ENCODE assay signal across 9 cellular contexts in the genomic region with DNA sequence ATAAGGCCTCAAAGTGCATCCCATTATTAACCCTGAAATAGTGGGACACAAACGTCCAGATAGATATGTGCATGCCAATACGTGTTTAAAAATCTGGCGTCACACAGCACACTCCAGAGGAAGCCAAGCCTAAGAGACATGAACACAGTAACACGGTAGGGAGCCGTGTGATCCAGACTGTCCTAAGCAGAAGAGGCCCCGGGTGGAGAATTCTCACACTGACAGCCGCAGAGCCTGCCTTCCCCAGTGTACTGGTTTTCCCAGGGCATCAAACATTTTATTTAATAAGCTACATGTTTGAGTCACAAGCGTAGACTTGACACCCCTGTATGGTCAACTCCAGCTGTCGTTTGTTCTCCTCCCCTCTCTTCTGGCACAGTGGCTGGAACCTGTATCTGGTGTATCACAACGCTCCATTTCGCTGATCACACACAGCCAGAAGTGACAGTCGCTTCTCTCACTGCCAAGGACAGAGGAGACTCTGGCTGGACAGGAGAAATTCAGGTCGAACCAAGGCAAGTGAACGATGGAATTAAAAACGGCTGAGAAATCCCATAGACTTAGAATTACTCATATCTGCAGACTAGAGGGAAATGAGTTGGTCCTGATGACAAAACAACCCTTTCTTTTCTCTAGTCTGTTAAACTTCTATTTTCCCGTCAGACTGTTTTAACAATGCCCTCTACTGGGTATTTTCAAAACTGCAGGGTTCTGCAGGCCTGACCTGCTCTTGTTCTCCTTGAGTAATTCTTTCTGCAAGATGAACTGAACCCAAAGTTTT.
A peak's percentile ranks its signal among the peaks of the same experiment; 100 is the strongest.
DNase-seq lines count a peak whose midpoint lies in the region; TF ChIP-seq lines count a peak whose summit lies in the region.
"Had no signal": no experiment of that assay in that cellular context is flagged by ENCODE, and none has a peak within 500 bp of the region (broad histone marks: within the 10 kb centered on the region; RNA-seq: fewer than 3 reads in every experiment).

No MANE protein-coding gene starts in this region.

- H3K9me3 Mint-ChIP-seq in activated T-helper 1 cell treated with anti-CD3 and anti-CD28 coated beads, Interleukin-12 subunit alpha, Interleukin-12 subunit beta, Interleukin-2, Interleukin-4 antibody, amounts not matched to agents 30 ng/mL and 10 ng/mL and 1 ng/mL, durations not matched to agents 14 hours and 24 hours and 36 hours, result no peaks in the 10 kb centered on the region

- DNase-seq in BE2C (no peak), GM06990 (ENCODE audit: extremely low read depth, insufficient read length) (peak; percentile 25), NCI-H748 (lab: John Stamatoyannopoulos, UW; ENCODE audit: unreplicated experiment) (peak; percentile 50), cardiac fibroblast (ENCODE audit: low read depth in 2 of 2) (peak; percentile 62 to 78), kidney epithelial cell (ENCODE audit: low read depth) (peak; percentile 26), transverse colon (no peak), NCI-H2107 treated with DMSO at 0.1 percent for 48 hours (lab: John Stamatoyannopoulos, UW; ENCODE audit: unreplicated experiment) (no peak)
- no peak for DNase-seq in activated T-helper 1 cell treated with anti-CD3 and anti-CD28 coated beads, Interleukin-12 subunit alpha, Interleukin-12 subunit beta, Interleukin-2, Interleukin-4 antibody, amounts not matched to agents 30 ng/mL and 10 ng/mL and 1 ng/mL, durations not matched to agents 14 hours and 24 hours and 36 hours (ENCODE audit: low spot score)

- peaks cover 8% of the 10 kb centered on the region for H3K27me3 Mint-ChIP-seq in activated T-helper 1 cell treated with anti-CD3 and anti-CD28 coated beads, Interleukin-12 subunit alpha, Interleukin-12 subunit beta, Interleukin-2, Interleukin-4 antibody, amounts not matched to agents 30 ng/mL and 10 ng/mL and 1 ng/mL, durations not matched to agents 14 hours and 24 hours and 36 hours (ENCODE audit: insufficient read depth)

- no peak overlapping the region for H3K4me3 ChIP-seq in BE2C (ENCODE audit: low read depth, low read length)
- H3K4me3 ChIP-seq in GM06990 (replicated peaks; ENCODE audit: low read depth, low read length), result no peak overlapping the region
- H3K4me3 ChIP-seq in cardiac fibroblast (replicated peaks in 1 of 2; ENCODE audit: low read depth in 2 of 2, low read length in 2 of 2), result no peak overlapping the region
- no peak overlapping the region for H3K4me3 ChIP-seq in kidney epithelial cell (ENCODE audit: low read depth, low read length)
- no peak overlapping the region for H3K4me3 ChIP-seq in transverse colon

- H3K4me1 ChIP-seq in BE2C, result no peaks in the 10 kb centered on the region
- no peaks in the 10 kb centered on the region for H3K4me1 ChIP-seq in transverse colon

- H3K36me3 ChIP-seq in BE2C, result no peaks in the 10 kb centered on the region
- no peaks in the 10 kb centered on the region for H3K36me3 ChIP-seq in GM06990 (ENCODE audit: control insufficient read depth, insufficient read depth, low read length)
- H3K36me3 ChIP-seq in kidney epithelial cell (ENCODE audit: control insufficient read depth, insufficient read depth, low read length), result no peaks in the 10 kb centered on the region
- no peaks in the 10 kb centered on the region for H3K36me3 ChIP-seq in transverse colon
- H3K36me3 ChIP-seq: neutrophil had no signal

- no peaks in the 10 kb centered on the region for H3K36me3 Mint-ChIP-seq in activated T-helper 1 cell treated with anti-CD3 and anti-CD28 coated beads, Interleukin-12 subunit alpha, Interleukin-12 subunit beta, Interleukin-2, Interleukin-4 antibody, amounts not matched to agents 30 ng/mL and 10 ng/mL and 1 ng/mL, durations not matched to agents 14 hours and 24 hours and 36 hours (ENCODE audit: low read depth)

- TF ChIP-seq POLR2A in transverse colon (IDR thresholded peaks at IDR 0.05), result no peak

- H3K27me3 ChIP-seq in BE2C, result no peaks in the 10 kb centered on the region; the same call in none of the 2 replicates
- H3K27me3 ChIP-seq in GM06990 (replicated peaks; ENCODE audit: control insufficient read depth, insufficient read depth, low read length), result no peaks in the 10 kb centered on the region
- H3K27me3 ChIP-seq in kidney epithelial cell (ENCODE audit: control insufficient read depth, insufficient read depth, low read length), result no peaks in the 10 kb centered on the region
- H3K27me3 ChIP-seq in transverse colon, result no peaks in the 10 kb centered on the region
- H3K27me3 ChIP-seq: neutrophil had no signal

- peak; percentile 75 for TF ChIP-seq CTCF in BE2C (IDR thresholded peaks at IDR 0.05; ENCODE audit: low read depth, low read length)
- peak; percentile 71 for TF ChIP-seq CTCF in GM06990 (IDR thresholded peaks at IDR 0.05; ENCODE audit: insufficient read depth, low read length, poor library complexity, severe bottlenecking)
- peak; percentile 62 for TF ChIP-seq CTCF in cardiac fibroblast (IDR thresholded peaks at IDR 0.05; ENCODE audit: low read depth, low read length)
- peak; percentile 73 for TF ChIP-seq CTCF in kidney epithelial cell (IDR thresholded peaks at IDR 0.05; ENCODE audit: insufficient read depth, low read length, poor library complexity, severe bottlenecking)
- TF ChIP-seq CTCF in transverse colon (IDR thresholded peaks at IDR 0.05), result peak; percentile 31 to 55 (median 48)

- H3K27ac Mint-ChIP-seq in activated T-helper 1 cell treated with anti-CD3 and anti-CD28 coated beads, Interleukin-12 subunit alpha, Interleukin-12 subunit beta, Interleukin-2, Interleukin-4 antibody, amounts not matched to agents 30 ng/mL and 10 ng/mL and 1 ng/mL, durations not matched to agents 14 hours and 24 hours and 36 hours, result no peak overlapping the region

- no peak overlapping the region for H3K27ac ChIP-seq in transverse colon
- H3K27ac ChIP-seq: neutrophil had no signal

- in situ Hi-C loops in transverse colon (cut with MboI; ENCODE audit: low pct_ligation_motif_present in 1 of 4, low pct_unique_long_range_greater_than_20kb in 1 of 4, low sequenced_read_pairs in 3 of 4), result no loop called here

- intact Hi-C loops in transverse colon (cut with DNase I; ENCODE audit: low total_unique reads), result no loop called here
- intact Hi-C loops in activated T-helper 1 cell treated with anti-CD3 and anti-CD28 coated beads, Interleukin-12 subunit alpha, Interleukin-12 subunit beta, Interleukin-2, Interleukin-4 antibody, amounts not matched to agents 30 ng/mL and 10 ng/mL and 1 ng/mL, durations not matched to agents 14 hours and 24 hours and 36 hours (cut with micrococcal nuclease), result loop anchor here (1.0 to 5.0 kb wide), 4 partner anchors 130 to 359 kb away; a partner anchor contains a TSS

- no peak overlapping the region for H3K4me3 Mint-ChIP-seq in activated T-helper 1 cell treated with anti-CD3 and anti-CD28 coated beads, Interleukin-12 subunit alpha, Interleukin-12 subunit beta, Interleukin-2, Interleukin-4 antibody, amounts not matched to agents 30 ng/mL and 10 ng/mL and 1 ng/mL, durations not matched to agents 14 hours and 24 hours and 36 hours

- no peak for TF ChIP-seq EP300 in transverse colon (IDR thresholded peaks at IDR 0.05; ENCODE audit: low read depth)

- H3K4me1 Mint-ChIP-seq in activated T-helper 1 cell treated with anti-CD3 and anti-CD28 coated beads, Interleukin-12 subunit alpha, Interleukin-12 subunit beta, Interleukin-2, Interleukin-4 antibody, amounts not matched to agents 30 ng/mL and 10 ng/mL and 1 ng/mL, durations not matched to agents 14 hours and 24 hours and 36 hours (ENCODE audit: low read depth), result no peaks in the 10 kb centered on the region

- no peaks in the 10 kb centered on the region for H3K9me3 ChIP-seq in BE2C
- no peaks in the 10 kb centered on the region for H3K9me3 ChIP-seq in transverse colon
- H3K9me3 ChIP-seq: neutrophil had no signal

- 47 to 66% methylated on average over 10 to 16 of the region's 16 CpGs for WGBS in transverse colon (ENCODE audit: low coverage in 1 of 2), 2 donors

Comparison
In these comparisons a context has a peak if more than half of its experiments do, and no peak if none do; other contexts are left out.
1. DNase-seq: peak in GM06990 (single experiment), NCI-H748 (single experiment), cardiac fibroblast (2 of 2) and kidney epithelial cell (single experiment); none in BE2C (single experiment), transverse colon (single experiment), activated T-helper 1 cell treated with anti-CD3 and anti-CD28 coated beads, Interleukin-12 subunit alpha, Interleukin-12 subunit beta, Interleukin-2, Interleukin-4 antibody, amounts not matched to agents 30 ng/mL and 10 ng/mL and 1 ng/mL, durations not matched to agents 14 hours and 24 hours and 36 hours (single experiment) and NCI-H2107 treated with DMSO at 0.1 percent for 48 hours (single experiment).
2. Peak in every context shown above with its lines, with median percentiles within 50 percentile points of each other: CTCF ChIP-seq.